ENCODE assay signal across 21 cellular contexts in genomic region chr2:120805011-120805410, GRCh38.
"Had no signal": no experiment of that assay in that cellular context is flagged by ENCODE, and none has a peak within 500 bp of the region (broad histone marks: within the 10 kb centered on the region; RNA-seq: fewer than 3 reads in every experiment).

No MANE protein-coding gene starts in this region.

- H3K27ac ChIP-seq: KMS-11, RWPE1 had no signal

- H3K4me1 ChIP-seq: Peyer's patch had no signal

- H3K4me2 ChIP-seq: KMS-11 had no signal

- H3K27me3 ChIP-seq: Peyer's patch had no signal

- H3K36me3 ChIP-seq: Peyer's patch had no signal

- DNase-seq: activated B cell treated with CpG ODN at 0.5 μM for 24 hours; activated CD4-positive, alpha-beta T cell treated with anti-CD3 and anti-CD28 coated beads for 1 hour; activated CD4-positive, alpha-beta T cell treated with anti-CD3 and anti-CD28 coated beads, Interleukin-2, amount 10 ng/mL, durations not matched to agents 24 days and 14 days; activated CD4-positive, alpha-beta T cell treated with anti-CD3 and anti-CD28 coated beads, Interleukin-2, amount 50 U/mL, for 48 hours; activated CD8-positive, alpha-beta memory T cell treated with anti-CD3 and anti-CD28 coated beads, Interleukin-2, amount 10 ng/mL, durations not matched to agents 7 days and 5 days; activated effector memory CD4-positive, alpha-beta T cell treated with Interleukin-2 at 50 U/mL for 16 hours; activated naive CD4-positive, alpha-beta T cell treated with Interleukin-2 at 50 U/mL for 16 hours; activated naive CD8-positive, alpha-beta T cell treated with anti-CD3 and anti-CD28 coated beads, Interleukin-2, amount 50 U/mL, for 24 hours; activated T-cell treated with anti-CD3 and anti-CD28 coated beads, Interleukin-2, amount 50 U/mL, for 24 hours; amniotic stem cell; NCI-H1092; NCI-H1694; NCI-H2107; NCI-H2171 treated with DMSO at 0.1 percent for 48 hours; NCI-H226; NCI-H526 treated with DMSO at 0.1 percent for 48 hours; Peyer's patch; SHP77 treated with DMSO at 0.1 percent for 48 hours had no signal

- ATAC-seq: activated CD8-positive, alpha-beta memory T cell treated with anti-CD3 and anti-CD28 coated beads, Interleukin-2, amount 10 ng/mL, durations not matched to agents 7 days and 5 days; activated naive CD4-positive, alpha-beta T cell treated with anti-CD3 and anti-CD28 coated beads, Interleukin-2, amount 50 U/mL, for 72 hours; activated naive CD8-positive, alpha-beta T cell treated with anti-CD3 and anti-CD28 coated beads, Interleukin-2, amount 50 U/mL, for 24 hours had no signal

- H3K9me3 ChIP-seq: Peyer's patch had no signal

- H3K4me3 ChIP-seq: Peyer's patch had no signal

- H3K9ac ChIP-seq: KMS-11 had no signal
